In the genomic region with DNA sequence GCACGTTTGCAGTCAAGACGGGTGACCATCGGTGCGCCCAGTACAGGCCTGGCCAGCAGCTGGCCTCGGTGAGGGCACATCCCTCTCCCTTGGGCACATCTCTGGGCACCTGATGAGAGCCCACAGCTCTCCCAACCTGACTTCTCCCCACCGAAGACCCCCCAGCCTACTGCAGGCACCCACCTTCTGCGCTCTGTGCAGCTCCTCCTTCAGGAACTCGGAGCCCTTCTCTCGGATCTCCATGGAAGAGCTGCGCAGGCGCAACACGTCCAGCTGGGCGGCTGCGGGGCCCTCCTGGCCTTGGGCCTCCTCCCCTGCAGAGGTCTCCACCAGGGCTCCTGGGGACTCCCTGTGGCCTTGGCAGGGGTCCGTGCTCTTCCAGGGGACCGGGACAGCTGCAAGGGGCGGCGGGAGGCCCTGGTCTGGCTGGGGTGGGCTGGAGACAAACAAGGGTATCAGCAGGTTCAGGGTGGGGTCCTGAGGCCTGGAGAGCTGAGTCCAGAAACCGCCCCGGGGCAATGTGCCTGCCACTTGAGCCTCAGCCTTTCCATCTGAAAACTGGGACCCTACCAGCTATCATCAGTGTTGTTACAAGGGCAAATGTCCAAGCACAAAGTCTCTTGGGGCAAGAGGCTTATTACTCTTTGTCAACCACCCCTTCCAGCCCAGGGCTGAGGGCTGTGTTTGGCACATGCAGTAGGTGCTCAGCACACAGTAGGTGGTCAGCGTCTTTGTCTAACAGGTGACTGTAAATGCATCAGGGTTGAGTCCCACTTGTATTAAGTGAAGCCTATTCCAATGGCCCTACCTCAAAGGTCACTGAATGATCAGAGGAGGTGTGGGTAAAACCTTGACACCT, we compare ENCODE assay signal across 2 cellular contexts.
TF ChIP-seq lines count a peak whose summit lies in the region.

No MANE protein-coding gene starts in this region.

TF ChIP-seq in GM23338, 12 proteins besides CTCF, POLR2A, EP300 and RAD21:
- TF ChIP-seq, protein P1, sequence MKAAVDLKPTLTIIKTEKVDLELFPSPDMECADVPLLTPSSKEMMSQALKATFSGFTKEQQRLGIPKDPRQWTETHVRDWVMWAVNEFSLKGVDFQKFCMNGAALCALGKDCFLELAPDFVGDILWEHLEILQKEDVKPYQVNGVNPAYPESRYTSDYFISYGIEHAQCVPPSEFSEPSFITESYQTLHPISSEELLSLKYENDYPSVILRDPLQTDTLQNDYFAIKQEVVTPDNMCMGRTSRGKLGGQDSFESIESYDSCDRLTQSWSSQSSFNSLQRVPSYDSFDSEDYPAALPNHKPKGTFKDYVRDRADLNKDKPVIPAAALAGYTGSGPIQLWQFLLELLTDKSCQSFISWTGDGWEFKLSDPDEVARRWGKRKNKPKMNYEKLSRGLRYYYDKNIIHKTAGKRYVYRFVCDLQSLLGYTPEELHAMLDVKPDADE (IDR thresholded peaks at IDR 0.05) = no peak
- TF ChIP-seq EZH2phosphoT487 (IDR thresholded peaks at IDR 0.05; ENCODE audit: unreplicated experiment) (no peak), CREB1 (CRISPR knock-in tag; IDR thresholded peaks at IDR 0.05; ENCODE audit: low read depth) (no peak)

TF ChIP-seq in H1, 55 proteins besides CTCF, POLR2A, EP300 and RAD21:
- no peak for TF ChIP-seq SIRT6 (IDR thresholded peaks at IDR 0.05; ENCODE audit: low read length)
- TF ChIP-seq SP2 (IDR thresholded peaks at IDR 0.05; ENCODE audit: low read length) = no peak
- no peak for TF ChIP-seq CBX5 (IDR thresholded peaks at IDR 0.05; ENCODE audit: low read depth, low read length)
- no peak for TF ChIP-seq BCL11A (IDR thresholded peaks at IDR 0.05; ENCODE audit: low read depth in 2 of 2, low read length in 2 of 2)
- TF ChIP-seq MAFK (IDR thresholded peaks at IDR 0.05; ENCODE audit: low read depth, low read length) = no peak
TF ChIP-seq in H1: peak in this region for 0.
